ENCODE assay signal across 12 cellular contexts in genomic region chr20:18428490-18429173, GRCh38. TPM values are rescaled to one million over a fixed set of nuclear protein-coding genes. Genes with fewer than 3 reads are reported as not detected.
A peak's percentile ranks its signal among the peaks of the same experiment; 100 is the strongest.
DNase-seq lines count a peak whose midpoint lies in the region; ATAC-seq and TF ChIP-seq lines count a peak whose summit lies in the region.
"Had no signal": no experiment of that assay in that cellular context is flagged by ENCODE, and none has a peak within 500 bp of the region (broad histone marks: within the 10 kb centered on the region; RNA-seq: fewer than 3 reads in every experiment).

No MANE protein-coding gene starts in this region.

- TF ChIP-seq CTCF in MCF 10A (IDR thresholded peaks at IDR 0.05; ENCODE audit: unreplicated experiment) (no peak), breast epithelium (IDR thresholded peaks at IDR 0.05) (no peak), colonic mucosa (IDR thresholded peaks at IDR 0.05) (no peak), transverse colon (IDR thresholded peaks at IDR 0.05) (no peak)

- peak; percentile 95 for ATAC-seq in left lobe of liver
- no peak for ATAC-seq in natural killer cell treated with Interleukin-12 subunit alpha and Interleukin-12 subunit beta and Interleukin-15 and Interleukin-18, amount 100 ng/mL, for 72 hours
- no peak for ATAC-seq in GM19035 (IDR thresholded peaks at IDR 0.05; ENCODE audit: unreplicated experiment)
- ATAC-seq: activated CD4-positive, alpha-beta T cell treated with anti-CD3 and anti-CD28 coated beads for 36 hours had no signal

- no peak overlapping the region for H3K9ac ChIP-seq in colonic mucosa (ENCODE audit: low read depth in 2 of 2, low read length in 2 of 2)

- H3K4me3 Mint-ChIP-seq in MCF 10A (ENCODE audit: unreplicated experiment) = no peak overlapping the region
- H3K4me3 Mint-ChIP-seq in natural killer cell treated with Interleukin-12 subunit alpha and Interleukin-12 subunit beta and Interleukin-15 and Interleukin-18, amount 100 ng/mL, for 72 hours = no peak overlapping the region
- H3K4me3 Mint-ChIP-seq: activated CD4-positive, alpha-beta T cell treated with anti-CD3 and anti-CD28 coated beads for 36 hours; activated T-helper 1 cell treated with anti-CD3 and anti-CD28 coated beads, Interleukin-12 subunit alpha, Interleukin-12 subunit beta, Interleukin-2, Interleukin-4 antibody, amounts not matched to agents 30 ng/mL and 10 ng/mL and 1 ng/mL, durations not matched to agents 14 hours and 24 hours and 36 hours had no signal

- WGBS in transverse colon (ENCODE audit: low coverage in 1 of 2), 2 donors = 49 to 51% methylated on average over 3 of the region's 3 CpGs

- in situ Hi-C loops in transverse colon (cut with MboI; ENCODE audit: low pct_ligation_motif_present in 1 of 4, low pct_unique_long_range_greater_than_20kb in 1 of 4, low sequenced_read_pairs in 3 of 4) = no loop called here

- H3K4me1 Mint-ChIP-seq in MCF 10A (ENCODE audit: insufficient read depth, unreplicated experiment) = peaks cover 11% of the 10 kb centered on the region
- H3K4me1 Mint-ChIP-seq in natural killer cell treated with Interleukin-12 subunit alpha and Interleukin-12 subunit beta and Interleukin-15 and Interleukin-18, amount 100 ng/mL, for 72 hours (ENCODE audit: low read depth in 2 of 2) = no peaks in the 10 kb centered on the region
- H3K4me1 Mint-ChIP-seq: activated CD4-positive, alpha-beta T cell treated with anti-CD3 and anti-CD28 coated beads for 36 hours had no signal

- H3K9me3 Mint-ChIP-seq in MCF 10A (ENCODE audit: unreplicated experiment) = no peaks in the 10 kb centered on the region
- no peaks in the 10 kb centered on the region for H3K9me3 Mint-ChIP-seq in natural killer cell treated with Interleukin-12 subunit alpha and Interleukin-12 subunit beta and Interleukin-15 and Interleukin-18, amount 100 ng/mL, for 72 hours
- H3K9me3 Mint-ChIP-seq: activated T-helper 1 cell treated with anti-CD3 and anti-CD28 coated beads, Interleukin-12 subunit alpha, Interleukin-12 subunit beta, Interleukin-2, Interleukin-4 antibody, amounts not matched to agents 30 ng/mL and 10 ng/mL and 1 ng/mL, durations not matched to agents 14 hours and 24 hours and 36 hours had no signal

- intact Hi-C loops in MCF 10A (cut with micrococcal nuclease) (no loop called here), breast epithelium (cut with DNase I; ENCODE audit: low total_unique reads) (no loop called here), colonic mucosa (cut with DNase I) (no loop called here), transverse colon (cut with DNase I; ENCODE audit: low total_unique reads) (no loop called here)

- no peak overlapping the region for H3K4me3 ChIP-seq in breast epithelium
- no peak overlapping the region for H3K4me3 ChIP-seq in colonic mucosa
- H3K4me3 ChIP-seq in transverse colon = no peak overlapping the region

- BruUV-seq in MCF 10A (replicated peaks; lab: Mats Ljungman, UMichigan) = no TSS peak

- CTCF ChIA-PET in MCF 10A (lab: Yijun Ruan, JAX) = interaction anchor here (0.9 kb wide), 1 partner anchor 15 kb away, joined by 4 read pairs; no protein-coding TSS in a partner anchor

- H3K27me3 ChIP-seq in breast epithelium = no peaks in the 10 kb centered on the region
- no peaks in the 10 kb centered on the region for H3K27me3 ChIP-seq in colonic mucosa
- no peaks in the 10 kb centered on the region for H3K27me3 ChIP-seq in transverse colon

- H3K36me3 Mint-ChIP-seq in MCF 10A (ENCODE audit: insufficient read depth, unreplicated experiment) = no peaks in the 10 kb centered on the region
- no peaks in the 10 kb centered on the region for H3K36me3 Mint-ChIP-seq in natural killer cell treated with Interleukin-12 subunit alpha and Interleukin-12 subunit beta and Interleukin-15 and Interleukin-18, amount 100 ng/mL, for 72 hours

- H3K4me1 ChIP-seq in breast epithelium = no peaks in the 10 kb centered on the region
- H3K4me1 ChIP-seq in colonic mucosa = no peaks in the 10 kb centered on the region
- H3K4me1 ChIP-seq in transverse colon = peaks cover 0 to 24% (median 12%) of the 10 kb centered on the region in 4 donors

- DNase-seq in MCF 10A (ENCODE audit: unreplicated experiment) = peak; percentile 80
- no peak for DNase-seq in breast epithelium (ENCODE audit: low spot score in 2 of 2)
- DNase-seq in colonic mucosa = peak; percentile 88
- DNase-seq in left lobe of liver (ENCODE audit: low spot score) = peak; percentile 87
- peak; percentile 76 for DNase-seq in transverse colon
- no peak for DNase-seq in natural killer cell treated with Interleukin-12 subunit alpha and Interleukin-12 subunit beta and Interleukin-15 and Interleukin-18, amount 100 ng/mL, for 72 hours (ENCODE audit: low spot score)
- no peak for DNase-seq in middle frontal gyrus (ENCODE audit: extremely low spot score, low spot score)
- DNase-seq: activated CD4-positive, alpha-beta T cell treated with anti-CD3 and anti-CD28 coated beads for 36 hours; stimulated activated CD8-positive, alpha-beta memory T cell treated with anti-CD3 and anti-CD28 coated beads, Interleukin-4, amount 100 ng/mL, for 48 hours; T-helper 1 cell had no signal

- peak overlapping the region in 1 of 2 donors; percentile 0 for H3K27ac ChIP-seq in breast epithelium
- peak overlapping the region; percentile 60 for H3K27ac ChIP-seq in colonic mucosa
- peak overlapping the region; percentile 6 to 54 (median 32) for H3K27ac ChIP-seq in transverse colon

- H3K27me3 Mint-ChIP-seq in MCF 10A (ENCODE audit: insufficient read depth, unreplicated experiment) = no peaks in the 10 kb centered on the region
- no peaks in the 10 kb centered on the region for H3K27me3 Mint-ChIP-seq in natural killer cell treated with Interleukin-12 subunit alpha and Interleukin-12 subunit beta and Interleukin-15 and Interleukin-18, amount 100 ng/mL, for 72 hours
- H3K27me3 Mint-ChIP-seq: activated CD4-positive, alpha-beta T cell treated with anti-CD3 and anti-CD28 coated beads for 36 hours had no signal

- TF ChIP-seq EP300 in transverse colon (IDR thresholded peaks at IDR 0.05; ENCODE audit: low read depth) = no peak

- TF ChIP-seq POLR2A in breast epithelium (IDR thresholded peaks at IDR 0.05) (no peak), transverse colon (IDR thresholded peaks at IDR 0.05) (no peak)

- no peaks in the 10 kb centered on the region for H3K36me3 ChIP-seq in breast epithelium
- H3K36me3 ChIP-seq in colonic mucosa = no peaks in the 10 kb centered on the region
- H3K36me3 ChIP-seq in transverse colon = no peaks in the 10 kb centered on the region

- H3K27ac Mint-ChIP-seq in MCF 10A (ENCODE audit: low read depth, unreplicated experiment) = no peak overlapping the region
- H3K27ac Mint-ChIP-seq in natural killer cell treated with Interleukin-12 subunit alpha and Interleukin-12 subunit beta and Interleukin-15 and Interleukin-18, amount 100 ng/mL, for 72 hours = no peak overlapping the region
- H3K27ac Mint-ChIP-seq: activated CD4-positive, alpha-beta T cell treated with anti-CD3 and anti-CD28 coated beads for 36 hours; activated T-helper 1 cell treated with anti-CD3 and anti-CD28 coated beads, Interleukin-12 subunit alpha, Interleukin-12 subunit beta, Interleukin-2, Interleukin-4 antibody, amounts not matched to agents 30 ng/mL and 10 ng/mL and 1 ng/mL, durations not matched to agents 14 hours and 24 hours and 36 hours had no signal

- no peaks in the 10 kb centered on the region for H3K9me3 ChIP-seq in breast epithelium
- H3K9me3 ChIP-seq in colonic mucosa = no peaks in the 10 kb centered on the region
- no peaks in the 10 kb centered on the region for H3K9me3 ChIP-seq in transverse colon

- POLR2A ChIA-PET in MCF 10A (lab: Yijun Ruan, JAX) = interaction anchor here (0.8 to 1.5 kb wide), 2 partner anchors 38 to 115 kb away, joined by 4 read pairs; partner anchors contain the start of genes DZANK1 and POLR3F

RNA-seq across cellular contexts. Expression of gene DZANK1, which starts 38.2 kb away (rescaled TPM):
- total RNA-seq in MCF 10A (2022) = 2.5 and 3.0 TPM in 2 replicates
- total RNA-seq in breast epithelium = 10 to 100 TPM in 1 of 3 donors, 1 to 10 TPM in 2; 2.6 to 14.8 (median 6.9) TPM
- 1 to 10 TPM; 1.2 to 1.4 TPM for total RNA-seq in colonic mucosa
- total RNA-seq in left lobe of liver = 0.55 TPM
- total RNA-seq in transverse colon = 1 to 10 TPM; 1.2 to 3.8 (median 1.8) TPM
- total RNA-seq in natural killer cell treated with Interleukin-12 subunit alpha and Interleukin-12 subunit beta and Interleukin-15 and Interleukin-18, amount 100 ng/mL, for 72 hours = 1 to 10 TPM; 2.2 to 6.5 TPM

RNA-seq across cellular contexts. Expression of gene POLR3F, which starts 38.6 kb away (rescaled TPM):
- total RNA-seq in MCF 10A (2022) (11.2 and 15.1 TPM in 2 replicates), breast epithelium (10 to 100 TPM in 2 of 3 donors, 1 to 10 TPM in 1; 6.9 to 17.6 (median 10.1) TPM), colonic mucosa (1 to 10 TPM; 5.5 to 8.9 TPM), left lobe of liver (3.1 TPM), transverse colon (10 to 100 TPM in 1 of 4 donors, 1 to 10 TPM in 3; 1.9 to 37.2 (median 6.3) TPM)
- 10 to 100 TPM; 12.7 to 15.2 TPM for total RNA-seq in natural killer cell treated with Interleukin-12 subunit alpha and Interleukin-12 subunit beta and Interleukin-15 and Interleukin-18, amount 100 ng/mL, for 72 hours

Comparison
In these comparisons a context has a peak if more than half of its experiments do, and no peak if none do; other contexts are left out.
1. DNase-seq: peak in MCF 10A (single experiment), colonic mucosa (single experiment), left lobe of liver (single experiment) and transverse colon (single experiment); none in breast epithelium (0 of 2), natural killer cell treated with Interleukin-12 subunit alpha and Interleukin-12 subunit beta and Interleukin-15 and Interleukin-18, amount 100 ng/mL, for 72 hours (single experiment) and middle frontal gyrus (single experiment).